30 cellular contexts compared by ENCODE assay signal in genomic region chr2:29022455-29023128, GRCh38. TPM values are rescaled to one million over a fixed set of nuclear protein-coding genes. Genes with fewer than 3 reads are reported as not detected.
DNase-seq lines count a peak whose midpoint lies in the region; ATAC-seq, FAIRE-seq and TF ChIP-seq lines count a peak whose summit lies in the region.
"Had no signal": no experiment of that assay in that cellular context is flagged by ENCODE, and none has a peak within 500 bp of the region (broad histone marks: within the 10 kb centered on the region; RNA-seq: fewer than 3 reads in every experiment).

No MANE protein-coding gene starts in this region.

- intact Hi-C loops in Right ventricle myocardium superior (cut with DNase I) (no loop called here), cardiac septum (cut with DNase I) (no loop called here), CD14-positive monocyte (cut with micrococcal nuclease) (no loop called here)

- peaks cover 10% of the 10 kb centered on the region for H3K4me1 Mint-ChIP-seq in CD14-positive monocyte

- 84% methylated on average over 12 of the region's 12 CpGs for WGBS in smooth muscle cell (ENCODE audit: low lambda C conversion rate)

- H3K9ac ChIP-seq in smooth muscle cell (ENCODE audit: low read depth): no peak overlapping the region
- H3K9ac ChIP-seq: SK-N-SH had no signal

- TF ChIP-seq CTCF in astrocyte of the cerebellum (IDR thresholded peaks at IDR 0.05; ENCODE audit: low read depth, low read length, missing control alignments): no peak
- TF ChIP-seq CTCF in smooth muscle cell (IDR thresholded peaks at IDR 0.05; ENCODE audit: borderline replicate concordance, insufficient read depth, poor library complexity, severe bottlenecking): no peak
- TF ChIP-seq CTCF in CD14-positive monocyte (IDR thresholded peaks at IDR 0.05): no peak

- H3K27me3 ChIP-seq in smooth muscle cell (ENCODE audit: low read depth): no peaks in the 10 kb centered on the region
- H3K27me3 ChIP-seq: ascending aorta, right lobe of liver had no signal

- H3K9me3 ChIP-seq in smooth muscle cell (replicated peaks; ENCODE audit: low read depth): no peaks in the 10 kb centered on the region
- H3K9me3 ChIP-seq: ascending aorta, right lobe of liver, SK-N-SH had no signal

- no peak overlapping the region for H2AFZ ChIP-seq in smooth muscle cell (ENCODE audit: low read depth)

- H3K4me3 ChIP-seq in astrocyte of the cerebellum (ENCODE audit: low read depth, low read length): no peak overlapping the region
- no peak overlapping the region for H3K4me3 ChIP-seq in smooth muscle cell
- H3K4me3 ChIP-seq: ascending aorta, lung, right lobe of liver had no signal

- H3K27ac ChIP-seq in smooth muscle cell (ENCODE audit: low read depth): no peak overlapping the region
- H3K27ac ChIP-seq: ascending aorta, right lobe of liver had no signal

- no peaks in the 10 kb centered on the region for H4K20me1 ChIP-seq in smooth muscle cell (ENCODE audit: low read depth)

- peak overlapping the region in 2 of 7 donors; percentile 9 to 10 for H3K27ac Mint-ChIP-seq in CD14-positive monocyte
- H3K27ac Mint-ChIP-seq: activated CD4-positive, alpha-beta memory T cell treated with anti-CD3 and anti-CD28 coated beads, Interleukin-2, amount 10 ng/mL, durations not matched to agents 7 days and 5 days; activated naive CD8-positive, alpha-beta T cell treated with anti-CD3 and anti-CD28 coated beads, Interleukin-2, amount 10 ng/mL, durations not matched to agents 7 days and 5 days; T-helper 1 cell treated with Interleukin-12 subunit alpha and Interleukin-12 subunit beta and Interleukin-4 antibody, amounts not matched to agents 30 μg/mL and 1 μg/mL, for 36 hours had no signal

- peaks cover 3% of the 10 kb centered on the region for H3K4me1 ChIP-seq in smooth muscle cell (ENCODE audit: low read depth)
- H3K4me1 ChIP-seq: ascending aorta, right lobe of liver had no signal

- no peaks in the 10 kb centered on the region for H3K36me3 Mint-ChIP-seq in CD14-positive monocyte

- no peaks in the 10 kb centered on the region for H3F3A ChIP-seq in smooth muscle cell (ENCODE audit: low read depth)

- no peaks in the 10 kb centered on the region for H3K79me2 ChIP-seq in smooth muscle cell (ENCODE audit: low read depth)

- H3K4me2 ChIP-seq in smooth muscle cell: no peak overlapping the region
- H3K4me2 ChIP-seq: SK-N-SH had no signal

- FAIRE-seq in urothelium cell line (lab: Jason Lieb, UNC) (peak; percentile 91), GM12891 (lab: Jason Lieb, UNC) (no peak)

- peaks cover 0 to 2% (median 0%) of the 10 kb centered on the region in 7 donors for H3K9me3 Mint-ChIP-seq in CD14-positive monocyte
- H3K9me3 Mint-ChIP-seq: activated CD4-positive, alpha-beta memory T cell treated with anti-CD3 and anti-CD28 coated beads, Interleukin-2, amount 10 ng/mL, durations not matched to agents 7 days and 5 days; activated naive CD8-positive, alpha-beta T cell treated with anti-CD3 and anti-CD28 coated beads, Interleukin-2, amount 10 ng/mL, durations not matched to agents 7 days and 5 days; T-helper 1 cell treated with Interleukin-12 subunit alpha and Interleukin-12 subunit beta and Interleukin-4 antibody, amounts not matched to agents 30 μg/mL and 1 μg/mL, for 36 hours had no signal

- DNase-seq in Right ventricle myocardium superior: peak; percentile 10
- no peak for DNase-seq in cardiac septum (ENCODE audit: low spot score)
- DNase-seq in astrocyte of the cerebellum (ENCODE audit: low read depth): peak; percentile 74
- DNase-seq in left kidney (ENCODE audit: low read depth, low spot score): peak; percentile 74
- DNase-seq in urothelium cell line (ENCODE audit: low spot score): no peak
- no peak for DNase-seq in smooth muscle cell (lab: John Stamatoyannopoulos, UW; ENCODE audit: unreplicated experiment)
- DNase-seq in GM12891 (ENCODE audit: insufficient read length, low spot score): no peak
- DNase-seq in CD14-positive monocyte (ENCODE audit: low spot score): no peak
- DNase-seq: 8988T; activated CD4-positive, alpha-beta memory T cell treated with anti-CD3 and anti-CD28 coated beads, Interleukin-2, amount 10 ng/mL, durations not matched to agents 7 days and 5 days; activated gamma-delta T cell; activated naive CD8-positive, alpha-beta T cell treated with anti-CD3 and anti-CD28 coated beads, Interleukin-2, amount 10 ng/mL, durations not matched to agents 7 days and 5 days; DMS79 treated with DMSO at 0.1 percent for 48 hours; effector CD8-positive, alpha-beta T cell; KG1; NCI-H1417 treated with DMSO at 0.1 percent for 48 hours; NCI-H2081 treated with DMSO at 0.1 percent for 48 hours; NCI-H446 treated with DMSO at 0.1 percent for 48 hours; right lobe of liver; RPMI8226; SK-N-SH; stimulated activated naive CD4-positive, alpha-beta T cell had no signal

- no peak for ATAC-seq in Right ventricle myocardium superior (ENCODE audit: poor library complexity)
- ATAC-seq: activated CD4-positive, CD25-positive, alpha-beta regulatory T cell treated with anti-CD3 and anti-CD28 coated beads, Interleukin-2, amount 50 U/mL, for 24 hours; HCT116; right lobe of liver had no signal

- H3K27me3 Mint-ChIP-seq in CD14-positive monocyte (ENCODE audit: low read depth in 3 of 3): peaks cover 0 to 6% (median 0%) of the 10 kb centered on the region in 3 donors
- H3K27me3 Mint-ChIP-seq: activated CD4-positive, alpha-beta memory T cell treated with anti-CD3 and anti-CD28 coated beads, Interleukin-2, amount 10 ng/mL, durations not matched to agents 7 days and 5 days; activated naive CD8-positive, alpha-beta T cell treated with anti-CD3 and anti-CD28 coated beads, Interleukin-2, amount 10 ng/mL, durations not matched to agents 7 days and 5 days had no signal

- no peak overlapping the region for H3K4me3 Mint-ChIP-seq in CD14-positive monocyte
- H3K4me3 Mint-ChIP-seq: activated CD4-positive, alpha-beta memory T cell treated with anti-CD3 and anti-CD28 coated beads, Interleukin-2, amount 10 ng/mL, durations not matched to agents 7 days and 5 days; activated naive CD8-positive, alpha-beta T cell treated with anti-CD3 and anti-CD28 coated beads, Interleukin-2, amount 10 ng/mL, durations not matched to agents 7 days and 5 days; T-helper 1 cell treated with Interleukin-12 subunit alpha and Interleukin-12 subunit beta and Interleukin-4 antibody, amounts not matched to agents 30 μg/mL and 1 μg/mL, for 36 hours had no signal

- H3K36me3 ChIP-seq in smooth muscle cell (ENCODE audit: low read depth): no peaks in the 10 kb centered on the region
- H3K36me3 ChIP-seq: ascending aorta, right lobe of liver had no signal

- in situ Hi-C loops in astrocyte of the cerebellum (cut with HindIII; ENCODE audit: low sequenced_read_pairs): no loop called here

- TF ChIP-seq POLR2A in GM12891 (IDR thresholded peaks at IDR 0.05; ENCODE audit: low read depth, low read length): no peak

TF ChIP-seq in GM12891, 5 proteins besides CTCF, POLR2A, EP300 and RAD21:
- TF ChIP-seq TAF1 (IDR thresholded peaks at IDR 0.05; ENCODE audit: low read depth, low read length) (no peak), SPI1 (IDR thresholded peaks at IDR 0.05; ENCODE audit: low read depth, low read length) (no peak), POLR2AphosphoS5 (IDR thresholded peaks at IDR 0.05; ENCODE audit: low read depth, low read length) (no peak), POU2F2 (IDR thresholded peaks at IDR 0.05; ENCODE audit: low read depth, low read length) (no peak), PAX5 (IDR thresholded peaks at IDR 0.05; ENCODE audit: insufficient read depth, low read length, severe bottlenecking) (no peak)

RNA-seq across cellular contexts. Expression of gene TOGARAM2, which starts 41.5 kb away (rescaled TPM):
- total RNA-seq in Right ventricle myocardium superior: 42.8 TPM
- 0.48 TPM for total RNA-seq in cardiac septum
- total RNA-seq in smooth muscle cell: 0.09 and 0.72 TPM in 2 replicates
- 1.1 and 1.9 TPM in 2 replicates for polyA plus RNA-seq in smooth muscle cell
- 0.18 TPM for polyA plus RNA-seq in GM12891 (2012; ENCODE audit: low read depth, missing spikeins)
- under 1 TPM in 1 of 2 donors, not detected in 1; 0.23 TPM for polyA plus RNA-seq in CD14-positive monocyte
- total RNA-seq: ascending aorta, epithelial cell of proximal tubule had no signal

RNA-seq across cellular contexts. Expression of gene PCARE, which starts 51.7 kb away (rescaled TPM):
- 0.67 TPM for total RNA-seq in Right ventricle myocardium superior
- 0.11 TPM for total RNA-seq in cardiac septum
- total RNA-seq in smooth muscle cell: not detected in 2 replicates
- polyA plus RNA-seq in smooth muscle cell: not detected in 2 replicates
- 0.01 TPM for polyA plus RNA-seq in GM12891 (2012; ENCODE audit: low read depth, missing spikeins)
- not detected for polyA plus RNA-seq in CD14-positive monocyte
- total RNA-seq: activated CD4-positive, alpha-beta memory T cell treated with anti-CD3 and anti-CD28 coated beads, Interleukin-2, amount 10 ng/mL, durations not matched to agents 7 days and 5 days; activated naive CD8-positive, alpha-beta T cell treated with anti-CD3 and anti-CD28 coated beads, Interleukin-2, amount 10 ng/mL, durations not matched to agents 7 days and 5 days; ascending aorta; epithelial cell of proximal tubule; HT1080; posterior vena cava; right lobe of liver had no signal
- polyA plus RNA-seq: SK-N-SH had no signal

Comparison
In these comparisons a context has a peak if more than half of its experiments do, and no peak if none do; other contexts are left out.
1. DNase-seq: peak in Right ventricle myocardium superior (single experiment), astrocyte of the cerebellum (single experiment) and left kidney (single experiment); none in cardiac septum (single experiment), urothelium cell line (single experiment), smooth muscle cell (single experiment), GM12891 (single experiment) and CD14-positive monocyte (single experiment).
2. RNA of gene TOGARAM2, which starts 41.5 kb away (total RNA-seq): 42.8 TPM in Right ventricle myocardium superior (single experiment); 0.09 to 0.72 TPM in smooth muscle cell and 0.48 TPM in cardiac septum (single experiment); every median in the first group is over 10 times any median in the second.